ENCODE assay signal across 27 cellular contexts in genomic region chr2:101837354-101837753, GRCh38.
DNase-seq lines count a peak whose midpoint lies in the region; ATAC-seq and TF ChIP-seq lines count a peak whose summit lies in the region.
"Had no signal": no experiment of that assay in that cellular context is flagged by ENCODE, and none has a peak within 500 bp of the region (broad histone marks: within the 10 kb centered on the region; RNA-seq: fewer than 3 reads in every experiment).

No MANE protein-coding gene starts in this region.

- peaks cover 94% of the 10 kb centered on the region for H3K36me3 ChIP-seq in adipocyte (ENCODE audit: control insufficient read depth, insufficient read depth, low read length, severe bottlenecking)
- H3K36me3 ChIP-seq: colonic mucosa had no signal

- peaks cover 5% of the 10 kb centered on the region for H3K4me1 ChIP-seq in adipocyte (ENCODE audit: control insufficient read depth, insufficient read depth, low read length)
- H3K4me1 ChIP-seq: colonic mucosa, testis had no signal

- TF ChIP-seq CTCF in fibroblast of villous mesenchyme (IDR thresholded peaks at IDR 0.05; ENCODE audit: insufficient read depth, low read depth, low read length) (no peak), CD14-positive monocyte (IDR thresholded peaks at IDR 0.05) (no peak)

- H3K4me3 ChIP-seq in adipocyte (ENCODE audit: low read length): no peak overlapping the region
- no peak overlapping the region for H3K4me3 ChIP-seq in fibroblast of villous mesenchyme (ENCODE audit: low read depth, low read length)
- H3K4me3 ChIP-seq: colonic mucosa, heart right ventricle, testis had no signal

- no peaks in the 10 kb centered on the region for H3K27me3 ChIP-seq in adipocyte (replicated peaks; ENCODE audit: control insufficient read depth, insufficient read depth, low read length)
- H3K27me3 ChIP-seq: colonic mucosa, heart right ventricle, testis had no signal

- no peak overlapping the region for H3K9ac ChIP-seq in adipocyte (ENCODE audit: low read length)

- peak overlapping the region; percentile 57 for H3K27ac Mint-ChIP-seq in activated naive CD4-positive, alpha-beta T cell treated with anti-CD3 and anti-CD28 coated beads, Interleukin-2, amount 50 U/mL, for 24 hours
- H3K27ac Mint-ChIP-seq in activated naive CD4-positive, alpha-beta T cell treated with anti-CD3 and anti-CD28 coated beads, Interleukin-2, amount 10 ng/mL, durations not matched to agents 7 days and 5 days: no peak overlapping the region
- peak overlapping the region; percentile 49 for H3K27ac Mint-ChIP-seq in stimulated activated effector memory CD8-positive, alpha-beta T cell treated with anti-CD3 and anti-CD28 coated beads, Interleukin-12 subunit alpha, Interleukin-12 subunit beta, amount 100 ng/mL, for 72 hours
- H3K27ac Mint-ChIP-seq in CD14-positive monocyte: no peak overlapping the region
- H3K27ac Mint-ChIP-seq: activated CD4-positive, alpha-beta T cell treated with anti-CD3 and anti-CD28 coated beads, Interleukin-2, amount 10 ng/mL, durations not matched to agents 7 days and 5 days; natural killer cell had no signal

- H3K36me3 Mint-ChIP-seq in activated naive CD4-positive, alpha-beta T cell treated with anti-CD3 and anti-CD28 coated beads, Interleukin-2, amount 50 U/mL, for 24 hours: peaks cover 30% of the 10 kb centered on the region
- H3K36me3 Mint-ChIP-seq in activated naive CD4-positive, alpha-beta T cell treated with anti-CD3 and anti-CD28 coated beads, Interleukin-2, amount 10 ng/mL, durations not matched to agents 7 days and 5 days: peaks cover 68% of the 10 kb centered on the region
- H3K36me3 Mint-ChIP-seq in stimulated activated effector memory CD8-positive, alpha-beta T cell treated with anti-CD3 and anti-CD28 coated beads, Interleukin-12 subunit alpha, Interleukin-12 subunit beta, amount 100 ng/mL, for 72 hours: peaks cover 66% of the 10 kb centered on the region
- H3K36me3 Mint-ChIP-seq in CD14-positive monocyte: peaks cover 78 to 95% of the 10 kb centered on the region in 2 donors

- H3K4me3 Mint-ChIP-seq in activated naive CD4-positive, alpha-beta T cell treated with anti-CD3 and anti-CD28 coated beads, Interleukin-2, amount 50 U/mL, for 24 hours: no peak overlapping the region
- H3K4me3 Mint-ChIP-seq in activated naive CD4-positive, alpha-beta T cell treated with anti-CD3 and anti-CD28 coated beads, Interleukin-2, amount 10 ng/mL, durations not matched to agents 7 days and 5 days: no peak overlapping the region
- H3K4me3 Mint-ChIP-seq in stimulated activated effector memory CD8-positive, alpha-beta T cell treated with anti-CD3 and anti-CD28 coated beads, Interleukin-12 subunit alpha, Interleukin-12 subunit beta, amount 100 ng/mL, for 72 hours: no peak overlapping the region
- H3K4me3 Mint-ChIP-seq in CD14-positive monocyte: no peak overlapping the region
- H3K4me3 Mint-ChIP-seq: activated CD4-positive, alpha-beta T cell treated with anti-CD3 and anti-CD28 coated beads, Interleukin-2, amount 10 ng/mL, durations not matched to agents 7 days and 5 days; natural killer cell had no signal

- no peak for DNase-seq in activated naive CD4-positive, alpha-beta T cell treated with anti-CD3 and anti-CD28 coated beads, Interleukin-2, amount 10 ng/mL, durations not matched to agents 7 days and 5 days
- DNase-seq in adipocyte (ENCODE audit: low read depth) (peak; percentile 53), fibroblast of villous mesenchyme (ENCODE audit: low read depth) (peak; percentile 54), CD14-positive monocyte (ENCODE audit: low spot score) (no peak), posterior vena cava (ENCODE audit: low spot score) (no peak), dedifferentiated amniotic fluid mesenchymal stem cell (ENCODE audit: extremely low spot score) (no peak)
- DNase-seq in stimulated activated effector memory CD8-positive, alpha-beta T cell treated with anti-CD3 and anti-CD28 coated beads, Interleukin-12 subunit alpha, Interleukin-12 subunit beta, amount 100 ng/mL, for 72 hours (ENCODE audit: low spot score in 2 of 2): no peak
- DNase-seq: activated CD4-positive, alpha-beta T cell treated with anti-CD3 and anti-CD28 coated beads, Interleukin-2, amount 10 ng/mL, durations not matched to agents 7 days and 5 days; activated naive CD4-positive, alpha-beta T cell treated with anti-CD3 and anti-CD28 coated beads, Interleukin-2, amount 50 U/mL, for 16 hours; CD8-positive, alpha-beta memory T cell; colonic mucosa; foreskin melanocyte; H7; heart right ventricle; KBM-7; kidney; natural killer cell; NCI-H1105; NCI-H187 treated with DMSO at 0.1 percent for 48 hours; NCI-H2171 treated with DMSO at 0.1 percent for 48 hours; NCI-H524; occipital lobe; OCI-M1; stimulated activated naive CD4-positive, alpha-beta T cell; testis had no signal

- H3K9me3 Mint-ChIP-seq in activated naive CD4-positive, alpha-beta T cell treated with anti-CD3 and anti-CD28 coated beads, Interleukin-2, amount 50 U/mL, for 24 hours: no peaks in the 10 kb centered on the region
- H3K9me3 Mint-ChIP-seq in activated naive CD4-positive, alpha-beta T cell treated with anti-CD3 and anti-CD28 coated beads, Interleukin-2, amount 10 ng/mL, durations not matched to agents 7 days and 5 days: no peaks in the 10 kb centered on the region
- no peaks in the 10 kb centered on the region for H3K9me3 Mint-ChIP-seq in stimulated activated effector memory CD8-positive, alpha-beta T cell treated with anti-CD3 and anti-CD28 coated beads, Interleukin-12 subunit alpha, Interleukin-12 subunit beta, amount 100 ng/mL, for 72 hours
- H3K9me3 Mint-ChIP-seq in CD14-positive monocyte: no peaks in the 10 kb centered on the region
- H3K9me3 Mint-ChIP-seq: activated CD4-positive, alpha-beta T cell treated with anti-CD3 and anti-CD28 coated beads, Interleukin-2, amount 10 ng/mL, durations not matched to agents 7 days and 5 days; CD8-positive, alpha-beta memory T cell; natural killer cell had no signal

- ATAC-seq in stimulated activated effector memory CD8-positive, alpha-beta T cell treated with anti-CD3 and anti-CD28 coated beads, Interleukin-12 subunit alpha, Interleukin-12 subunit beta, amount 100 ng/mL, for 72 hours: no peak
- ATAC-seq: esophagus mucosa, heart right ventricle, natural killer cell had no signal

- CTCF ChIA-PET in activated naive CD4-positive, alpha-beta T cell treated with anti-CD3 and anti-CD28 coated beads, Interleukin-2, amount 10 ng/mL, durations not matched to agents 7 days and 5 days (lab: Charles Lee): no interaction called here

- H3K9me3 ChIP-seq in adipocyte (ENCODE audit: control insufficient read depth, low read length): no peaks in the 10 kb centered on the region
- H3K9me3 ChIP-seq: colonic mucosa, heart right ventricle, testis had no signal

- H3K27me3 Mint-ChIP-seq in activated naive CD4-positive, alpha-beta T cell treated with anti-CD3 and anti-CD28 coated beads, Interleukin-2, amount 50 U/mL, for 24 hours: no peaks in the 10 kb centered on the region
- H3K27me3 Mint-ChIP-seq in activated naive CD4-positive, alpha-beta T cell treated with anti-CD3 and anti-CD28 coated beads, Interleukin-2, amount 10 ng/mL, durations not matched to agents 7 days and 5 days: no peaks in the 10 kb centered on the region
- no peaks in the 10 kb centered on the region for H3K27me3 Mint-ChIP-seq in CD14-positive monocyte (ENCODE audit: low read depth in 3 of 3)
- H3K27me3 Mint-ChIP-seq: activated CD4-positive, alpha-beta T cell treated with anti-CD3 and anti-CD28 coated beads, Interleukin-2, amount 10 ng/mL, durations not matched to agents 7 days and 5 days; CD8-positive, alpha-beta memory T cell had no signal

- H3K4me1 Mint-ChIP-seq in activated naive CD4-positive, alpha-beta T cell treated with anti-CD3 and anti-CD28 coated beads, Interleukin-2, amount 50 U/mL, for 24 hours: peaks cover 41% of the 10 kb centered on the region
- H3K4me1 Mint-ChIP-seq in activated naive CD4-positive, alpha-beta T cell treated with anti-CD3 and anti-CD28 coated beads, Interleukin-2, amount 10 ng/mL, durations not matched to agents 7 days and 5 days: peaks cover 14% of the 10 kb centered on the region
- peaks cover 9% of the 10 kb centered on the region for H3K4me1 Mint-ChIP-seq in stimulated activated effector memory CD8-positive, alpha-beta T cell treated with anti-CD3 and anti-CD28 coated beads, Interleukin-12 subunit alpha, Interleukin-12 subunit beta, amount 100 ng/mL, for 72 hours
- H3K4me1 Mint-ChIP-seq in CD14-positive monocyte: peaks cover 9% of the 10 kb centered on the region

- intact Hi-C loops in CD14-positive monocyte (cut with micrococcal nuclease) (loop anchor here in 1 of 2 donors (10.0 kb wide), 1 partner anchor 823 kb away; no protein-coding TSS in a partner anchor), posterior vena cava (cut with DNase I) (loop anchor here (10.0 kb wide), 2 partner anchors 423 to 493 kb away; no protein-coding TSS in a partner anchor)

Comparison
In these comparisons a context has a peak if more than half of its experiments do, and no peak if none do; other contexts are left out.
1. H3K27ac Mint-ChIP-seq: peak in activated naive CD4-positive, alpha-beta T cell treated with anti-CD3 and anti-CD28 coated beads, Interleukin-2, amount 50 U/mL, for 24 hours (single experiment) and stimulated activated effector memory CD8-positive, alpha-beta T cell treated with anti-CD3 and anti-CD28 coated beads, Interleukin-12 subunit alpha, Interleukin-12 subunit beta, amount 100 ng/mL, for 72 hours (single experiment); none in activated naive CD4-positive, alpha-beta T cell treated with anti-CD3 and anti-CD28 coated beads, Interleukin-2, amount 10 ng/mL, durations not matched to agents 7 days and 5 days (single experiment) and CD14-positive monocyte (0 of 7).
2. DNase-seq: peak in adipocyte (single experiment) and fibroblast of villous mesenchyme (single experiment); none in activated naive CD4-positive, alpha-beta T cell treated with anti-CD3 and anti-CD28 coated beads, Interleukin-2, amount 10 ng/mL, durations not matched to agents 7 days and 5 days (single experiment), stimulated activated effector memory CD8-positive, alpha-beta T cell treated with anti-CD3 and anti-CD28 coated beads, Interleukin-12 subunit alpha, Interleukin-12 subunit beta, amount 100 ng/mL, for 72 hours (0 of 2), CD14-positive monocyte (single experiment), posterior vena cava (single experiment) and dedifferentiated amniotic fluid mesenchymal stem cell (single experiment).